21 cellular contexts compared by ENCODE assay signal in genomic region chr19:583198-583967, GRCh38. TPM values are rescaled to one million over a fixed set of nuclear protein-coding genes. Genes with fewer than 3 reads are reported as not detected.
DNase-seq lines count a peak whose midpoint lies in the region; ATAC-seq, FAIRE-seq and TF ChIP-seq lines count a peak whose summit lies in the region.
"Had no signal": no experiment of that assay in that cellular context is flagged by ENCODE, and none has a peak within 500 bp of the region (broad histone marks: within the 10 kb centered on the region; RNA-seq: fewer than 3 reads in every experiment).

No MANE protein-coding gene starts in this region.

- H3K27me3 ChIP-seq in PC-9 (ENCODE audit: insufficient read depth, low read depth) = peaks cover 1% of the 10 kb centered on the region; the same call in 1 of the 2 replicates
- peaks cover under 1 to 2% (median 2%) of the 10 kb centered on the region in 4 experiments; a peak in 6 of 7 replicates for H3K27me3 ChIP-seq in H1 (replicated peaks in 1 of 4; ENCODE audit: control insufficient read depth in 3 of 4, extremely low read depth in 1 of 4, insufficient read depth in 3 of 4, low read length in 3 of 4)

- POLR2A ChIA-PET in PC-9 (lab: Charles Lee; ENCODE audit: unreplicated experiment) = no interaction called here
- POLR2A ChIA-PET in H1 (lab: Charles Lee; ENCODE audit: partially characterized antibody) = interaction anchor here (0.8 to 6.3 kb wide), 16 partner anchors 7 to 444 kb away, joined by 3 to 78 read pairs (median 4); partner anchors contain the start of genes BSG, CDC34 and GZMM

- H3K4me2 ChIP-seq in PC-9 (no peak overlapping the region), H1 (ENCODE audit: insufficient read depth in 1 of 2, low read depth in 2 of 2, low read length in 2 of 2) (no peak overlapping the region)

- H3K27ac ChIP-seq in PC-9 = no peak overlapping the region
- 0 out of 2 replicates have a peak overlapping the region, but pooled peaks have one; percentile 19 for H3K27ac ChIP-seq in H1 (ENCODE audit: low read depth, low read length)
- H3K27ac ChIP-seq: cardiac muscle cell had no signal

- H2AK5ac ChIP-seq in H1 (ENCODE audit: low read depth, low read length) = no peak overlapping the region

- no peak overlapping the region for H3K18ac ChIP-seq in H1 (ENCODE audit: extremely low read depth, low read length)

- H3K14ac ChIP-seq in H1 (ENCODE audit: insufficient read length) = no peak overlapping the region

- H3K79me2 ChIP-seq in PC-9 (ENCODE audit: low read depth) (peaks cover 20% of the 10 kb centered on the region), H1 (ENCODE audit: control insufficient read depth in 1 of 2, insufficient read depth in 2 of 2, low read length in 2 of 2) (peaks cover under 1 to 22% of the 10 kb centered on the region in 2 experiments; a peak in 3 of 4 replicates)

- TF ChIP-seq RAD21 in H1 (IDR thresholded peaks at IDR 0.05 in 1 of 2, conservative IDR thresholded peaks at IDR 0.05 in 1 of 2; ENCODE audit: low read depth in 2 of 2, low read length in 2 of 2) = no peak

- H4K5ac ChIP-seq in H1 (ENCODE audit: insufficient read length, low read depth, low read length) = no peak overlapping the region

- H2BK5ac ChIP-seq in H1 (ENCODE audit: low read depth, low read length) = no peak overlapping the region

- no peak overlapping the region for H4K91ac ChIP-seq in H1 (replicated peaks; ENCODE audit: insufficient read length, low read length)

- H3K79me1 ChIP-seq in H1 (ENCODE audit: low read depth, low read length) = peaks cover 6% of the 10 kb centered on the region

- 0 out of 2 replicates have a peak overlapping the region, but pooled peaks have one; percentile 38 for H4K8ac ChIP-seq in H1 (ENCODE audit: extremely low read depth, insufficient read depth, low read length)

- no peak overlapping the region for H2BK20ac ChIP-seq in H1 (ENCODE audit: low read length)

- H3K4me3 Mint-ChIP-seq in activated T-cell treated with anti-CD3 and anti-CD28 coated beads, Interleukin-2, amount 50 U/mL, for 72 hours = no peak overlapping the region
- H3K4me3 Mint-ChIP-seq: activated naive CD4-positive, alpha-beta T cell treated with anti-CD3 and anti-CD28 coated beads, Interleukin-2, amount 10 ng/mL, durations not matched to agents 7 days and 5 days; activated T-cell treated with anti-CD3 and anti-CD28 coated beads, Interleukin-2, amount 50 U/mL, for 24 hours; CD4-positive, alpha-beta memory T cell; dendritic cell treated with granulocyte-macrophage colony-stimulating factor and Interleukin-4, amounts not matched to agents 40 ng/mL and 50 ng/mL, for 4 days; memory B cell had no signal

- H3K23ac ChIP-seq in H1 (ENCODE audit: insufficient read length) = no peak overlapping the region

- H4K20me1 ChIP-seq in PC-9 (ENCODE audit: insufficient read depth) (peaks cover 55% of the 10 kb centered on the region), H1 (replicated peaks in 1 of 2; ENCODE audit: control insufficient read depth in 1 of 2, insufficient read depth in 2 of 2, low read length in 2 of 2) (peaks cover 21 to 30% of the 10 kb centered on the region in 2 experiments)

- TF ChIP-seq POLR2A in H1 (IDR thresholded peaks at IDR 0.05; ENCODE audit: control extremely low read depth in 1 of 2, low read depth in 2 of 2, low read length in 2 of 2) = no peak

- no peak overlapping the region for H3K9ac ChIP-seq in H1 (replicated peaks in 1 of 4; ENCODE audit: extremely low read depth in 1 of 4, low read depth in 3 of 4, low read length in 3 of 4)

- TF ChIP-seq CTCF in PC-9 (conservative IDR thresholded peaks at IDR 0.05) (no peak), H1 (IDR thresholded peaks at IDR 0.05; ENCODE audit: control extremely low read depth in 1 of 3, insufficient read depth in 1 of 3, low read depth in 1 of 3, low read length in 3 of 3) (no peak)

- H3K4me3 ChIP-seq in PC-9 (no peak overlapping the region), H1 (ENCODE audit: extremely low read depth in 1 of 4, insufficient read depth in 2 of 4, low read depth in 3 of 4, low read length in 4 of 4) (no peak overlapping the region)
- H3K4me3 ChIP-seq: cardiac muscle cell had no signal

- TF ChIP-seq EP300 in H1 (IDR thresholded peaks at IDR 0.05; ENCODE audit: borderline replicate concordance in 1 of 2, low read depth in 2 of 2, low read length in 2 of 2) = no peak

- CTCF ChIA-PET in PC-9 (lab: Charles Lee) = no interaction called here
- CTCF ChIA-PET in H1 (lab: Charles Lee; ENCODE audit: partially characterized antibody) = interaction anchor here (0.8 to 4.7 kb wide), 16 partner anchors 8 to 151 kb away, joined by 3 to 51 read pairs (median 4); no protein-coding TSS in a partner anchor

- H3K36me3 ChIP-seq in PC-9 (ENCODE audit: low read depth) (no peaks in the 10 kb centered on the region; the same call in 1 of the 2 replicates), H1 (ENCODE audit: control insufficient read depth in 2 of 4, insufficient read depth in 4 of 4, low read length in 3 of 4) (peaks cover 9 to 37% (median 26%) of the 10 kb centered on the region in 4 experiments; a peak in 6 of 8 replicates)

- DNase-seq in activated T-cell treated with anti-CD3 and anti-CD28 coated beads, Interleukin-2, amount 50 U/mL, for 1 hour = peak; percentile 18
- DNase-seq in activated T-cell treated with anti-CD3 and anti-CD28 coated beads, Interleukin-2, amount 50 U/mL, for 72 hours = no peak
- DNase-seq in PC-9 (no peak), H1 (ENCODE audit: low read depth in 1 of 2, low spot score in 2 of 2) (no peak), sciatic nerve (ENCODE audit: low spot score) (no peak)
- no peak for DNase-seq in activated effector memory CD4-positive, alpha-beta T cell treated with anti-CD3 and anti-CD28 coated beads, Interleukin-2, amount 50 U/mL, for 16 hours
- DNase-seq: activated T-cell treated with anti-CD3 and anti-CD28 coated beads, Interleukin-2, amount 50 U/mL, for 24 hours; NCI-H510A treated with DMSO at 0.1 percent for 48 hours; NK-92 treated with Interleukin-12 subunit alpha and Interleukin-12 subunit beta, amount 100 ng/mL, for 24 hours; T-helper 1 cell had no signal

- no peak overlapping the region for H2BK15ac ChIP-seq in H1 (ENCODE audit: low read length)

- H3K27me3 Mint-ChIP-seq in activated T-cell treated with anti-CD3 and anti-CD28 coated beads, Interleukin-2, amount 50 U/mL, for 72 hours (ENCODE audit: low read depth) = no peaks in the 10 kb centered on the region

- H3K9me3 ChIP-seq in PC-9 (ENCODE audit: insufficient read depth, low read depth) = no peaks in the 10 kb centered on the region
- H3K9me3 ChIP-seq in H1 (ENCODE audit: insufficient read depth in 2 of 2, low read depth in 1 of 2, low read length in 1 of 2) = no peaks in the 10 kb centered on the region

- no peak overlapping the region for H3K56ac ChIP-seq in H1 (replicated peaks; ENCODE audit: insufficient read length, low read depth, low read length)

- peaks cover 41% of the 10 kb centered on the region; the same call in 1 of the 2 replicates for H3F3A ChIP-seq in PC-9 (ENCODE audit: insufficient read depth, low read depth)

- peaks cover 5% of the 10 kb centered on the region for H3K4me1 Mint-ChIP-seq in activated T-cell treated with anti-CD3 and anti-CD28 coated beads, Interleukin-2, amount 50 U/mL, for 72 hours (ENCODE audit: low read depth)

- H3K36me3 Mint-ChIP-seq in activated T-cell treated with anti-CD3 and anti-CD28 coated beads, Interleukin-2, amount 50 U/mL, for 72 hours (ENCODE audit: insufficient read depth in 2 of 2) = no peaks in the 10 kb centered on the region

- H3K23me2 ChIP-seq in H1 (ENCODE audit: low read depth, low read length) = 0 out of 2 replicates have a peak, but pooled peaks cover 2% of the 10 kb centered on the region

- ATAC-seq in activated T-cell treated with anti-CD3 and anti-CD28 coated beads, Interleukin-2, amount 50 U/mL, for 72 hours (replicated peaks in 1 of 2) = no peak
- peak; percentile 3 for ATAC-seq in sciatic nerve
- no peak for ATAC-seq in HG03045 (IDR thresholded peaks at IDR 0.05; ENCODE audit: unreplicated experiment)
- ATAC-seq in HG02763 (IDR thresholded peaks at IDR 0.05; ENCODE audit: unreplicated experiment) = no peak

- no peaks in the 10 kb centered on the region for H3K9me2 ChIP-seq in PC-9 (ENCODE audit: insufficient read depth)

- TSS peak; percentile 96 for BruUV-seq in PC-9 (replicated peaks; lab: Mats Ljungman, UMichigan)

- H2BK120ac ChIP-seq in H1 (replicated peaks; ENCODE audit: low read depth, low read length) = no peak overlapping the region

- WGBS in H1 (ENCODE audit: extremely low coverage in 1 of 2, insufficient coverage in 1 of 2, insufficient read length in 1 of 2, insufficient replicate concordance in 2 of 2, low coverage in 1 of 2, low lambda C conversion rate in 2 of 2, missing lambda C conversion rate in 1 of 2), 2 experiments = 94% methylated on average over 22 of the region's 27 CpGs; no CpG with 5 or more reads in 1 of the 2 experiments

- FAIRE-seq in H1 (lab: Jason Lieb, UNC) = no peak
- FAIRE-seq: kidney, TTC549 had no signal

- H3K4me1 ChIP-seq in PC-9 (replicated peaks; ENCODE audit: insufficient read depth) = peaks cover 6% of the 10 kb centered on the region; the same call in 1 of the 2 replicates
- H3K4me1 ChIP-seq in H1 (replicated peaks in 1 of 4; ENCODE audit: control insufficient read depth in 3 of 4, insufficient read depth in 4 of 4, low read length in 3 of 4) = peaks cover 0 to 8% (median 4%) of the 10 kb centered on the region in 4 experiments; a peak in 4 of 7 replicates

- H3K4ac ChIP-seq in H1 (replicated peaks; ENCODE audit: insufficient read length, low read depth, low read length) = no peak overlapping the region

- no peak overlapping the region for H2BK12ac ChIP-seq in H1 (ENCODE audit: low read depth, low read length)

- no peaks in the 10 kb centered on the region for H3K9me3 Mint-ChIP-seq in activated T-cell treated with anti-CD3 and anti-CD28 coated beads, Interleukin-2, amount 50 U/mL, for 72 hours
- H3K9me3 Mint-ChIP-seq: activated naive CD4-positive, alpha-beta T cell treated with anti-CD3 and anti-CD28 coated beads, Interleukin-2, amount 10 ng/mL, durations not matched to agents 7 days and 5 days; activated T-cell treated with anti-CD3 and anti-CD28 coated beads, Interleukin-2, amount 50 U/mL, for 24 hours; dendritic cell treated with granulocyte-macrophage colony-stimulating factor and Interleukin-4, amounts not matched to agents 40 ng/mL and 50 ng/mL, for 4 days; memory B cell had no signal

- H3K27ac Mint-ChIP-seq in activated T-cell treated with anti-CD3 and anti-CD28 coated beads, Interleukin-2, amount 50 U/mL, for 72 hours = no peak overlapping the region
- H3K27ac Mint-ChIP-seq: activated naive CD4-positive, alpha-beta T cell treated with anti-CD3 and anti-CD28 coated beads, Interleukin-2, amount 10 ng/mL, durations not matched to agents 7 days and 5 days; activated T-cell treated with anti-CD3 and anti-CD28 coated beads, Interleukin-2, amount 50 U/mL, for 24 hours; dendritic cell treated with granulocyte-macrophage colony-stimulating factor and Interleukin-4, amounts not matched to agents 40 ng/mL and 50 ng/mL, for 4 days; memory B cell had no signal

- intact Hi-C loops in PC-9 (cut with micrococcal nuclease; ENCODE audit: unreplicated experiment) = no loop called here
- intact Hi-C loops in sciatic nerve (cut with DNase I) = no loop called here

- no peak overlapping the region for H2AFZ ChIP-seq in PC-9
- H2AFZ ChIP-seq in H1 (ENCODE audit: low read length) = no peak overlapping the region

RNA-seq across cellular contexts. Expression of gene HCN2, which starts 6.3 kb away (rescaled TPM):
- 1 to 10 TPM in 1 of 2 donors, under 1 TPM in 1; 0.81 to 1.1 TPM for total RNA-seq in activated T-cell treated with anti-CD3 and anti-CD28 coated beads, Interleukin-2, amount 50 U/mL, for 72 hours
- total RNA-seq in PC-9 (2021) = 1.5 and 2.0 TPM in 2 replicates
- total RNA-seq in H1 (2021; fragmentation: NEBNext Ultra II Directional; extraction: Animal tissue kit (Norgen Biotek cat#: 25700)) = 3.6 and 4.0 TPM in 2 replicates
- polyA plus RNA-seq in H1 (2011; rRNA removed) = 1.0 and 1.9 TPM in 2 replicates
- polyA plus RNA-seq in H1 (2011; cell fraction: cytosol; rRNA removed) = 1.3 TPM
- 3.2 TPM for polyA plus RNA-seq in H1 (2011; cell fraction: nucleus; rRNA removed)
- polyA plus RNA-seq in H1 (2012, experiment 1 of 2) = 1.6 to 4.6 TPM (median 3.9 TPM) in 4 replicates
- polyA plus RNA-seq in H1 (2012, experiment 2 of 2) = 2.2 TPM
- polyA plus RNA-seq in H1 (2013, experiment 1 of 2) = 3.0 TPM
- 3.2 TPM for polyA plus RNA-seq in H1 (2013, experiment 2 of 2)
- polyA minus RNA-seq in H1 (2011; rRNA and poly(A)+ RNA removed) = 1.6 and 4.2 TPM in 2 replicates
- 2.5 TPM for polyA minus RNA-seq in H1 (2011; cell fraction: cytosol; rRNA and poly(A)+ RNA removed)
- polyA minus RNA-seq in H1 (2011; cell fraction: nucleus; rRNA and poly(A)+ RNA removed) = 1.4 TPM
- 0.27 TPM for total RNA-seq in sciatic nerve
- polyA plus RNA-seq: CD4-positive, alpha-beta memory T cell had no signal

RNA-seq across cellular contexts. Expression of gene BSG, which starts 11.0 kb away (rescaled TPM):
- total RNA-seq in activated T-cell treated with anti-CD3 and anti-CD28 coated beads, Interleukin-2, amount 50 U/mL, for 72 hours = 100 to 1,000 TPM; 144 to 162 TPM
- total RNA-seq in PC-9 (2021) = 772 and 823 TPM in 2 replicates
- 726 and 743 TPM in 2 replicates for total RNA-seq in H1 (2021; fragmentation: NEBNext Ultra II Directional; extraction: Animal tissue kit (Norgen Biotek cat#: 25700))
- 1,055 and 1,381 TPM in 2 replicates for polyA plus RNA-seq in H1 (2011; rRNA removed)
- polyA plus RNA-seq in H1 (2011; cell fraction: cytosol; rRNA removed) = 777 TPM
- polyA plus RNA-seq in H1 (2011; cell fraction: nucleus; rRNA removed) = 835 TPM
- 563 to 829 TPM (median 731 TPM) in 4 replicates for polyA plus RNA-seq in H1 (2012, experiment 1 of 2)
- polyA plus RNA-seq in H1 (2012, experiment 2 of 2) = 1,009 TPM
- polyA plus RNA-seq in H1 (2013, experiment 1 of 2) = 1,327 TPM
- 1,362 TPM for polyA plus RNA-seq in H1 (2013, experiment 2 of 2)
- 300 and 353 TPM in 2 replicates for polyA minus RNA-seq in H1 (2011; rRNA and poly(A)+ RNA removed)
- polyA minus RNA-seq in H1 (2011; cell fraction: cytosol; rRNA and poly(A)+ RNA removed) = 459 TPM
- 278 TPM for polyA minus RNA-seq in H1 (2011; cell fraction: nucleus; rRNA and poly(A)+ RNA removed)
- 246 TPM for total RNA-seq in sciatic nerve

RNA-seq across cellular contexts. Expression of gene GZMM, which starts 39.5 kb away (rescaled TPM):
- 10 to 100 TPM; 23.5 to 31.0 TPM for total RNA-seq in activated T-cell treated with anti-CD3 and anti-CD28 coated beads, Interleukin-2, amount 50 U/mL, for 72 hours
- total RNA-seq in PC-9 (2021) (0.39 and 0.88 TPM in 2 replicates), sciatic nerve (1.4 TPM)
- 0.32 and 0.59 TPM in 2 replicates for total RNA-seq in H1 (2021; fragmentation: NEBNext Ultra II Directional; extraction: Animal tissue kit (Norgen Biotek cat#: 25700))
- polyA plus RNA-seq in H1 (2011; rRNA removed) = 0.09 and 0.19 TPM in 2 replicates
- 0.26 TPM for polyA plus RNA-seq in H1 (2011; cell fraction: cytosol; rRNA removed)
- 0.91 TPM for polyA plus RNA-seq in H1 (2011; cell fraction: nucleus; rRNA removed)
- 0.20 to 0.40 TPM in 2 of 4 replicates, not detected in the others for polyA plus RNA-seq in H1 (2012, experiment 1 of 2)
- polyA plus RNA-seq in H1 (2012, experiment 2 of 2) = 0.45 TPM
- 0.12 TPM for polyA plus RNA-seq in H1 (2013, experiment 1 of 2)
- 0.22 TPM for polyA plus RNA-seq in H1 (2013, experiment 2 of 2)
- polyA minus RNA-seq in H1 (2011; rRNA and poly(A)+ RNA removed) = not detected in 2 replicates
- not detected for polyA minus RNA-seq in H1 (2011; cell fraction: cytosol; rRNA and poly(A)+ RNA removed)
- polyA minus RNA-seq in H1 (2011; cell fraction: nucleus; rRNA and poly(A)+ RNA removed) = not detected
- total RNA-seq: cardiac muscle cell, HT1080, myocyte had no signal

RNA-seq across cellular contexts. Expression of gene POLRMT, which starts 50.0 kb away (rescaled TPM):
- total RNA-seq in activated T-cell treated with anti-CD3 and anti-CD28 coated beads, Interleukin-2, amount 50 U/mL, for 72 hours = 10 to 100 TPM; 62.7 to 79.0 TPM
- 46.4 and 57.1 TPM in 2 replicates for total RNA-seq in PC-9 (2021)
- 110 and 111 TPM in 2 replicates for total RNA-seq in H1 (2021; fragmentation: NEBNext Ultra II Directional; extraction: Animal tissue kit (Norgen Biotek cat#: 25700))
- polyA plus RNA-seq in H1 (2011; rRNA removed) = 93.0 and 119 TPM in 2 replicates
- 84.7 TPM for polyA plus RNA-seq in H1 (2011; cell fraction: cytosol; rRNA removed)
- polyA plus RNA-seq in H1 (2011; cell fraction: nucleus; rRNA removed) = 444 TPM
- 84.6 to 159 TPM (median 148 TPM) in 4 replicates for polyA plus RNA-seq in H1 (2012, experiment 1 of 2)
- 84.5 TPM for polyA plus RNA-seq in H1 (2012, experiment 2 of 2)
- polyA plus RNA-seq in H1 (2013, experiment 1 of 2) = 105 TPM
- 97.6 TPM for polyA plus RNA-seq in H1 (2013, experiment 2 of 2)
- polyA minus RNA-seq in H1 (2011; rRNA and poly(A)+ RNA removed) = 132 and 217 TPM in 2 replicates
- polyA minus RNA-seq in H1 (2011; cell fraction: cytosol; rRNA and poly(A)+ RNA removed) = 86.2 TPM
- polyA minus RNA-seq in H1 (2011; cell fraction: nucleus; rRNA and poly(A)+ RNA removed) = 105 TPM
- 36.1 TPM for total RNA-seq in sciatic nerve

RNA-seq across cellular contexts. Expression of gene CDC34, which starts 51.8 kb away (rescaled TPM):
- total RNA-seq in activated T-cell treated with anti-CD3 and anti-CD28 coated beads, Interleukin-2, amount 50 U/mL, for 72 hours = 10 to 100 TPM; 48.4 to 56.1 TPM
- total RNA-seq in PC-9 (2021) (93.3 and 98.2 TPM in 2 replicates), sciatic nerve (40.2 TPM)
- 129 and 133 TPM in 2 replicates for total RNA-seq in H1 (2021; fragmentation: NEBNext Ultra II Directional; extraction: Animal tissue kit (Norgen Biotek cat#: 25700))
- 95.9 and 152 TPM in 2 replicates for polyA plus RNA-seq in H1 (2011; rRNA removed)
- polyA plus RNA-seq in H1 (2011; cell fraction: cytosol; rRNA removed) = 118 TPM
- polyA plus RNA-seq in H1 (2011; cell fraction: nucleus; rRNA removed) = 164 TPM
- 96.1 to 118 TPM (median 105 TPM) in 4 replicates for polyA plus RNA-seq in H1 (2012, experiment 1 of 2)
- 88.6 TPM for polyA plus RNA-seq in H1 (2012, experiment 2 of 2)
- 91.1 TPM for polyA plus RNA-seq in H1 (2013, experiment 1 of 2)
- 90.3 TPM for polyA plus RNA-seq in H1 (2013, experiment 2 of 2)
- polyA minus RNA-seq in H1 (2011; rRNA and poly(A)+ RNA removed) = 24.6 and 40.1 TPM in 2 replicates
- polyA minus RNA-seq in H1 (2011; cell fraction: cytosol; rRNA and poly(A)+ RNA removed) = 50.3 TPM
- 45.6 TPM for polyA minus RNA-seq in H1 (2011; cell fraction: nucleus; rRNA and poly(A)+ RNA removed)

Comparison
In these comparisons a context has a peak if more than half of its experiments do, and no peak if none do; other contexts are left out.
1. RNA of gene GZMM, which starts 39.5 kb away (total RNA-seq): 23.5 to 31.0 TPM in activated T-cell treated with anti-CD3 and anti-CD28 coated beads, Interleukin-2, amount 50 U/mL, for 72 hours; 1.4 TPM in sciatic nerve (single experiment), 0.39 to 0.88 TPM in PC-9 and 0.32 to 0.59 TPM in H1; every median in the first group is over 10 times any median in the second.